17 cellular contexts compared by ENCODE assay signal in genomic region chr1:66450043-66450514, GRCh38.
A peak's percentile ranks its signal among the peaks of the same experiment; 100 is the strongest.
DNase-seq lines count a peak whose midpoint lies in the region; TF ChIP-seq lines count a peak whose summit lies in the region.
"Had no signal": no experiment of that assay in that cellular context is flagged by ENCODE, and none has a peak within 500 bp of the region (broad histone marks: within the 10 kb centered on the region; RNA-seq: fewer than 3 reads in every experiment).

No MANE protein-coding gene starts in this region.

- H3K27ac ChIP-seq in transverse colon (peak overlapping the region; percentile 38 to 68 (median 56)), spleen (no peak overlapping the region)
- H3K27ac ChIP-seq: C4-2B had no signal

- DNase-seq in NCI-H82 treated with DMSO at 0.1 percent for 48 hours (lab: John Stamatoyannopoulos, UW; ENCODE audit: unreplicated experiment) (peak; percentile 76), fibroblast of mammary gland (ENCODE audit: low read depth) (peak; percentile 25), mesothelial cell of epicardium (ENCODE audit: low spot score in 2 of 2, unreplicated experiment in 2 of 2) (no peak), transverse colon (no peak), spleen (no peak), A172 (ENCODE audit: low spot score) (no peak)
- no peak for DNase-seq in stimulated activated CD4-positive, alpha-beta T cell treated with anti-CD3 and anti-CD28 coated beads, Interleukin-2, amount 100 ng/mL, for 24 hours
- DNase-seq: activated CD4-positive, alpha-beta T cell treated with anti-CD3 and anti-CD28 coated beads, Interleukin-2, amount 50 U/mL, for 48 hours; activated T-cell treated with anti-CD3 and anti-CD28 coated beads, Interleukin-2, amount 50 U/mL, for 72 hours; cerebellar nuclear complex; DMS153; Kasumi-1; kidney; NCI-H1436; NCI-H345 had no signal

- H3K27ac Mint-ChIP-seq in mesothelial cell of epicardium, result peak overlapping the region; percentile 31
- H3K27ac Mint-ChIP-seq: activated T-cell treated with anti-CD3 and anti-CD28 coated beads, Interleukin-2, amount 50 U/mL, for 72 hours; progenitor cell of endocrine pancreas had no signal

- H3K36me3 Mint-ChIP-seq in mesothelial cell of epicardium, result no peaks in the 10 kb centered on the region

- H3K27me3 ChIP-seq in transverse colon (no peaks in the 10 kb centered on the region), spleen (replicated peaks in 1 of 7) (no peaks in the 10 kb centered on the region)

- H3K9me3 ChIP-seq in transverse colon (no peaks in the 10 kb centered on the region), spleen (no peaks in the 10 kb centered on the region)

- TF ChIP-seq POLR2A in transverse colon (IDR thresholded peaks at IDR 0.05) (no peak), spleen (IDR thresholded peaks at IDR 0.05) (no peak)

- TF ChIP-seq CTCF in fibroblast of mammary gland (conservative IDR thresholded peaks at IDR 0.05; ENCODE audit: control insufficient read depth, insufficient read depth, low read depth, low read length) (no peak), mesothelial cell of epicardium (IDR thresholded peaks at IDR 0.05; ENCODE audit: unreplicated experiment) (no peak), transverse colon (IDR thresholded peaks at IDR 0.05) (no peak), spleen (IDR thresholded peaks at IDR 0.05 in 8 of 11, conservative IDR thresholded peaks at IDR 0.05 in 3 of 11) (no peak)

- no peak overlapping the region for H3K4me3 Mint-ChIP-seq in mesothelial cell of epicardium
- H3K4me3 Mint-ChIP-seq: activated T-cell treated with anti-CD3 and anti-CD28 coated beads, Interleukin-2, amount 50 U/mL, for 72 hours had no signal

- no peak overlapping the region for H3K4me3 ChIP-seq in fibroblast of mammary gland (ENCODE audit: control insufficient read depth, low read depth, low read length)
- H3K4me3 ChIP-seq in transverse colon, result no peak overlapping the region
- H3K4me3 ChIP-seq in spleen, result no peak overlapping the region

- in situ Hi-C loops in transverse colon (cut with MboI; ENCODE audit: low pct_ligation_motif_present in 1 of 4, low pct_unique_long_range_greater_than_20kb in 1 of 4, low sequenced_read_pairs in 3 of 4), result loop anchor here (10.0 to 25.0 kb wide), 4 partner anchors 488 to 738 kb away; no protein-coding TSS in a partner anchor

- no peaks in the 10 kb centered on the region for H3K9me3 Mint-ChIP-seq in mesothelial cell of epicardium
- H3K9me3 Mint-ChIP-seq: activated T-cell treated with anti-CD3 and anti-CD28 coated beads, Interleukin-2, amount 50 U/mL, for 72 hours had no signal

- no peaks in the 10 kb centered on the region for H3K36me3 ChIP-seq in transverse colon
- no peaks in the 10 kb centered on the region for H3K36me3 ChIP-seq in spleen

- TF ChIP-seq EP300 in transverse colon (IDR thresholded peaks at IDR 0.05; ENCODE audit: low read depth), result peak; percentile 32

- H3K27me3 Mint-ChIP-seq in mesothelial cell of epicardium (ENCODE audit: low read depth), result peaks cover 5% of the 10 kb centered on the region

- 62 to 88% methylated on average over 1 to 3 of the region's 3 CpGs for WGBS in transverse colon (ENCODE audit: low coverage in 1 of 2), 2 donors
- 81 to 93% (median 85%) methylated on average over 3 of the region's 3 CpGs for whole genome bisulfite sequencing in spleen, 5 donors

- intact Hi-C loops in transverse colon (cut with DNase I; ENCODE audit: low total_unique reads), result no loop called here
- intact Hi-C loops in spleen (cut with DNase I; ENCODE audit: low total_unique reads), result no loop called here

- H3K4me1 Mint-ChIP-seq in mesothelial cell of epicardium, result peaks cover 36% of the 10 kb centered on the region

- H3K4me1 ChIP-seq in transverse colon, result peaks cover 0 to 32% (median 7%) of the 10 kb centered on the region in 4 donors
- peaks cover 0 to 16% (median 14%) of the 10 kb centered on the region in 6 donors for H3K4me1 ChIP-seq in spleen

Comparison
In these comparisons a context has a peak if more than half of its experiments do, and no peak if none do; other contexts are left out.
1. DNase-seq: peak in NCI-H82 treated with DMSO at 0.1 percent for 48 hours (single experiment) and fibroblast of mammary gland (single experiment); none in mesothelial cell of epicardium (0 of 2), transverse colon (single experiment), stimulated activated CD4-positive, alpha-beta T cell treated with anti-CD3 and anti-CD28 coated beads, Interleukin-2, amount 100 ng/mL, for 24 hours (0 of 2), spleen (single experiment) and A172 (single experiment).
2. H3K27ac ChIP-seq: peak in transverse colon (4 of 4); none in spleen (0 of 8).